ENCODE assay signal across 10 cellular contexts in the genomic region with DNA sequence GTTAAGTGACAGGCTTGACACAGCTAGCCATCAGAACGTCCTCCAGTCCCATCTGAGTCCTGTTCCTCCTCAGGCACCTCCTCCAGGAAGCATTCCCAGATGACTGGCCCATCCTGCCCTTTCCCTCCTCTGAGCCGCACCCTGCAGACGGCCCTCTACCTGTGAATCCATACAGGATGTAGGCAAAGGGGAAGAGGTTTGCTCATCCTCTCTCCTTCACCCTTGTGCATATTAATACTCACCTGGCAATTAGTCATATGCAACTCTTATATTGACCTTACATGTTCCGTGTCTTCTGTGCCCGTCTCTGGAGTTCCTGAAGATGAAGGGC.
A peak's percentile ranks its signal among the peaks of the same experiment; 100 is the strongest.
DNase-seq lines count a peak whose midpoint lies in the region; ATAC-seq, FAIRE-seq and TF ChIP-seq lines count a peak whose summit lies in the region.
"Had no signal": no experiment of that assay in that cellular context is flagged by ENCODE, and none has a peak within 500 bp of the region (broad histone marks: within the 10 kb centered on the region; RNA-seq: fewer than 3 reads in every experiment).

No MANE protein-coding gene starts in this region.

- TF ChIP-seq CTCF in CD14-positive monocyte (IDR thresholded peaks at IDR 0.05) (no peak), chondrocyte (IDR thresholded peaks at IDR 0.05) (no peak), nephron (IDR thresholded peaks at IDR 0.05; ENCODE audit: unreplicated experiment in 3 of 3) (no peak), foreskin fibroblast (IDR thresholded peaks at IDR 0.05; ENCODE audit: low read depth, low read length) (no peak)

- no peak overlapping the region for H3K4me3 ChIP-seq in foreskin fibroblast (ENCODE audit: low read depth in 1 of 2, low read length in 2 of 2)

- no peak for ATAC-seq in GM19452 (IDR thresholded peaks at IDR 0.05; ENCODE audit: unreplicated experiment)
- no peak for ATAC-seq in left lobe of liver

- H3K27me3 Mint-ChIP-seq in CD14-positive monocyte (ENCODE audit: low read depth in 3 of 3) (peaks cover 0 to 2% (median 0%) of the 10 kb centered on the region in 3 donors), chondrocyte (ENCODE audit: low read depth) (no peaks in the 10 kb centered on the region), nephron (ENCODE audit: low read depth) (no peaks in the 10 kb centered on the region)

- H3K9me3 Mint-ChIP-seq in CD14-positive monocyte, result peaks cover 0 to 3% (median 0%) of the 10 kb centered on the region in 7 donors
- no peaks in the 10 kb centered on the region for H3K9me3 Mint-ChIP-seq in chondrocyte (ENCODE audit: low read depth)
- H3K9me3 Mint-ChIP-seq in nephron, result no peaks in the 10 kb centered on the region

- no peak for FAIRE-seq in GM12892 (lab: Jason Lieb, UNC)

- no peak for TF ChIP-seq POLR2A in GM12892 (IDR thresholded peaks at IDR 0.05; ENCODE audit: low read depth, low read length)

- peaks cover 66 to 71% of the 10 kb centered on the region in 2 donors for H3K36me3 Mint-ChIP-seq in CD14-positive monocyte
- no peaks in the 10 kb centered on the region for H3K36me3 Mint-ChIP-seq in chondrocyte (ENCODE audit: low read depth)
- H3K36me3 Mint-ChIP-seq in nephron (ENCODE audit: low read depth), result peaks cover 5% of the 10 kb centered on the region

- H3K4me1 Mint-ChIP-seq in CD14-positive monocyte, result peaks cover 55% of the 10 kb centered on the region
- H3K4me1 Mint-ChIP-seq in chondrocyte (ENCODE audit: low read depth), result peaks cover 53% of the 10 kb centered on the region
- peaks cover 84% of the 10 kb centered on the region for H3K4me1 Mint-ChIP-seq in nephron

- H3K27ac Mint-ChIP-seq in CD14-positive monocyte, result peak overlapping the region in 6 of 7 donors; percentile 35 to 86 (median 66)
- peak overlapping the region; percentile 74 for H3K27ac Mint-ChIP-seq in chondrocyte (ENCODE audit: unreplicated experiment)
- peak overlapping the region; percentile 55 to 73 (median 66) for H3K27ac Mint-ChIP-seq in nephron

- intact Hi-C loops in CD14-positive monocyte (cut with micrococcal nuclease), result no loop called here

- DNase-seq in CD14-positive monocyte (ENCODE audit: low spot score) (no peak), HT-29 (ENCODE audit: low spot score) (peak; percentile 78), chondrocyte (ENCODE audit: low spot score) (no peak), GM12892 (ENCODE audit: insufficient read length) (no peak), left lobe of liver (ENCODE audit: low spot score) (no peak), foreskin fibroblast (no peak)
- DNase-seq: GF-D8, NCI-H345 had no signal

- H3K4me3 Mint-ChIP-seq in CD14-positive monocyte (no peak overlapping the region), chondrocyte (ENCODE audit: unreplicated experiment) (no peak overlapping the region), nephron (peak overlapping the region in 1 of 3 experiments; percentile 33)
